ENCODE assay signal across 10 cellular contexts in genomic region chr1:46991083-46991923, GRCh38. TPM values are rescaled to one million over a fixed set of nuclear protein-coding genes. Genes with fewer than 3 reads are reported as not detected.
DNase-seq lines count a peak whose midpoint lies in the region; FAIRE-seq and TF ChIP-seq lines count a peak whose summit lies in the region.
"Had no signal": no experiment of that assay in that cellular context is flagged by ENCODE, and none has a peak within 500 bp of the region (broad histone marks: within the 10 kb centered on the region; RNA-seq: fewer than 3 reads in every experiment).

No MANE protein-coding gene starts in this region.

- DNase-seq in GM13977 (ENCODE audit: low spot score) (no peak), NCI-H2196 treated with DMSO at 0.1 percent for 48 hours (lab: John Stamatoyannopoulos, UW; ENCODE audit: unreplicated experiment) (peak; percentile 10), bronchial epithelial cell (ENCODE audit: low read depth) (peak; percentile 38), neural crest cell (ENCODE audit: low read depth, low spot score) (no peak), GOT3 (lab: John Stamatoyannopoulos, UW) (no peak), T1000 (lab: John Stamatoyannopoulos, UW) (no peak), OCI-M2 (lab: John Stamatoyannopoulos, UW; ENCODE audit: unreplicated experiment) (no peak)
- DNase-seq in activated effector memory CD4-positive, alpha-beta T cell treated with Interleukin-2 at 50 U/mL for 16 hours: no peak

- H3K27me3 ChIP-seq in bronchial epithelial cell (ENCODE audit: control insufficient read depth, insufficient read depth, low read length): no peaks in the 10 kb centered on the region
- H3K27me3 ChIP-seq: suprapubic skin had no signal

- no peak overlapping the region for H3K27ac Mint-ChIP-seq in neural crest cell (ENCODE audit: unreplicated experiment)

- H3K4me3 ChIP-seq in bronchial epithelial cell (ENCODE audit: low read depth, low read length): no peak overlapping the region
- H3K4me3 ChIP-seq: suprapubic skin had no signal

- no peak overlapping the region for H3K4me3 Mint-ChIP-seq in neural crest cell

- peaks cover 63% of the 10 kb centered on the region for H3K27me3 Mint-ChIP-seq in neural crest cell (ENCODE audit: low read depth)

- no peaks in the 10 kb centered on the region for H3K36me3 ChIP-seq in bronchial epithelial cell (ENCODE audit: control insufficient read depth, insufficient read depth, low read length)
- H3K36me3 ChIP-seq: suprapubic skin had no signal

- no peak for FAIRE-seq in bronchial epithelial cell (lab: Jason Lieb, UNC)

- peak; percentile 6 for TF ChIP-seq CTCF in GM13977 (IDR thresholded peaks at IDR 0.05; ENCODE audit: extremely low read depth, insufficient read depth, missing control alignments)
- TF ChIP-seq CTCF in bronchial epithelial cell (IDR thresholded peaks at IDR 0.05; ENCODE audit: insufficient read depth, low read length, severe bottlenecking): peak; percentile 47
- peak; percentile 57 for TF ChIP-seq CTCF in neural crest cell (conservative IDR thresholded peaks at IDR 0.05)

- no peaks in the 10 kb centered on the region for H3K36me3 Mint-ChIP-seq in neural crest cell (ENCODE audit: low read depth)

- in situ Hi-C loops in GM13977 (cut with MboI; ENCODE audit: low pct_unique_long_range_greater_than_20kb, low sequenced_read_pairs, unreplicated experiment): no loop called here

- peaks cover 4% of the 10 kb centered on the region for H3K9me3 Mint-ChIP-seq in neural crest cell

- H3K4me1 Mint-ChIP-seq in neural crest cell: no peaks in the 10 kb centered on the region

RNA-seq across cellular contexts. Expression of gene CYP4X1, which starts 32.2 kb away (rescaled TPM):
- under 0.01 and 0.13 TPM in 2 replicates for total RNA-seq in bronchial epithelial cell
- total RNA-seq in neural crest cell: 0.36 and 0.42 TPM in 2 replicates
- total RNA-seq: fibroblast of lung had no signal

RNA-seq across cellular contexts. Expression of gene CYP4A11, which starts 50.0 kb away (rescaled TPM):
- total RNA-seq in bronchial epithelial cell (not detected in 2 replicates), neural crest cell (not detected in 2 replicates)
- total RNA-seq: fibroblast of lung had no signal

Comparison
In these comparisons a context has a peak if more than half of its experiments do, and no peak if none do; other contexts are left out.
1. DNase-seq: peak in NCI-H2196 treated with DMSO at 0.1 percent for 48 hours (single experiment) and bronchial epithelial cell (single experiment); none in GM13977 (single experiment), neural crest cell (single experiment), activated effector memory CD4-positive, alpha-beta T cell treated with Interleukin-2 at 50 U/mL for 16 hours (single experiment), GOT3 (single experiment), T1000 (single experiment) and OCI-M2 (single experiment).
2. CTCF ChIP-seq: peak in every context shown above with its lines; median percentile 57 in neural crest cell; 47 in bronchial epithelial cell; 6 in GM13977.